1 cellular context compared by ENCODE assay signal in the genomic region with DNA sequence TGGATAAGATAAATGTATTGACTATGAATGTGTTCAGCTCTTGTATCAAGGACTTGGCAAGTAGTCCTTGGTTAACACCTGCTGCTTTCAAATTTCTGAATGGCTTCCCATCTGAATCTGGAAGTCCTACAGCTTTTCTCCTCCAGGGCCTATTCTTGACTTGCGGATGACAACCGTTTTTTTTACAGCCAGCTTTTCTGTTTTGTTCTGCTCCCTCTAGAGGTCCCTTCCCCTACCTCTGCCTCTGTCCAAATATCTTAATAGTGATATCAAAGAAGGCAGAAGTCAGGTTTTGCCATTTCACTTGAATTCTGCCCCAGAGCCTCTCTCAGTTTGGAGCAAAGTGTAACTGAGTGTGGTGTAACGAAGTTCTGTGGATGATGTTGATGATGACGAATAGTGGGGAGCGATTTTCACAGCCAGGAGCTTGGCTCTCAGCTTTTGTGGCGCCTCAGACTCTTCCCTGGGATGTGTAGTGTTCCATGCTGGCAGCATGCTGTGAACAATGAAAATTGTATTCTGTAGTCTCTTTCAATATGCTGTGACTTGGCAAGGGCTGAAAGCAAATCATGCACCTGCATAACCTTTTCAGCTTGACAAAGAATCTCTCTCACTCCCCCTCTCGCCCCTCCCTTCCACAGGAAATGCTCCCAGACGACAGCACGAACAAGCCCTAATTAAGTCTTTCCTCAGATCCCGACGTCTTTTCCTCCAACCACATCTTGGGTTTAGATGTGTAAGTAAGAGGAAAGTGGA.
TF ChIP-seq lines count a peak whose summit lies in the region.

No MANE protein-coding gene starts in this region.

TF ChIP-seq in IMR-90, 13 proteins besides CTCF, POLR2A, EP300 and RAD21:
- TF ChIP-seq RCOR1 (IDR thresholded peaks at IDR 0.05; ENCODE audit: insufficient replicate concordance, low read length): no peak
- TF ChIP-seq CEBPB (IDR thresholded peaks at IDR 0.05; ENCODE audit: low read depth, low read length): no peak
- TF ChIP-seq, protein P1, sequence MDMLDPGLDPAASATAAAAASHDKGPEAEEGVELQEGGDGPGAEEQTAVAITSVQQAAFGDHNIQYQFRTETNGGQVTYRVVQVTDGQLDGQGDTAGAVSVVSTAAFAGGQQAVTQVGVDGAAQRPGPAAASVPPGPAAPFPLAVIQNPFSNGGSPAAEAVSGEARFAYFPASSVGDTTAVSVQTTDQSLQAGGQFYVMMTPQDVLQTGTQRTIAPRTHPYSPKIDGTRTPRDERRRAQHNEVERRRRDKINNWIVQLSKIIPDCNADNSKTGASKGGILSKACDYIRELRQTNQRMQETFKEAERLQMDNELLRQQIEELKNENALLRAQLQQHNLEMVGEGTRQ (IDR thresholded peaks at IDR 0.05; ENCODE audit: low read depth, low read length): no peak
- no peak for TF ChIP-seq ELK1 (IDR thresholded peaks at IDR 0.05; ENCODE audit: borderline replicate concordance, low read depth, low read length)
- no peak for TF ChIP-seq NFE2L2 (IDR thresholded peaks at IDR 0.05; ENCODE audit: low read depth, low read length)
